Comparison of ENCODE assay signal across 19 cellular contexts in the genomic region with DNA sequence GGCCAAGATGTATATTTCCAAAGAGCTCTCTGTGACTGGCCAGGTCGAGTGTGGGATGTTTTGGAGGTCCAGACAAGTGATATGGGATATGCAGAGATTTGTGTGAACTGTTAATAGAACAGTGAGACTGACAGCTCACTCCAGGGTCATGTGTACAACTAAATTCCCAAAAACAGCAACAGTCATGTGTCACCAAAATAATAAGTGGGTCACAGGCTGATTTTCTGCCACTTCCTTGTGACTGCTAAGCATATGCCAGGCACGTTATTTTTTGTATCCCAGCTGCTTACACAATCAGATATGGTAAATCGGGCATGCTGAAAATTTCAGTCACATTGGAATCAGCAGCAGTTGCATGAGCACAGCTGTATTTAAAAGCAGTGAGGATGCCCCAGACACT.
"Had no signal": no experiment of that assay in that cellular context is flagged by ENCODE, and none has a peak within 500 bp of the region (broad histone marks: within the 10 kb centered on the region; RNA-seq: fewer than 3 reads in every experiment).

No MANE protein-coding gene starts in this region.

- DNase-seq: activated CD4-positive, alpha-beta T cell treated with anti-CD3 and anti-CD28 coated beads, Interleukin-2, amount 50 U/mL, for 1 hour; activated naive CD4-positive, alpha-beta T cell treated with Interleukin-2 at 50 U/mL for 16 hours; activated T-cell treated with anti-CD3 and anti-CD28 coated beads for 4 hours; effector CD4-positive, alpha-beta T cell; esophagus squamous epithelium; foreskin keratinocyte; left colon; midbrain; naive B cell; pancreas; stimulated activated CD4-positive, alpha-beta T cell treated with anti-CD3 and anti-CD28 coated beads, Interleukin-15, amount 100 ng/mL, for 24 hours; stimulated activated CD4-positive, alpha-beta T cell treated with anti-CD3 and anti-CD28 coated beads, Interleukin-4, amount 100 ng/mL, for 1 hour; stimulated activated naive B cell treated with anti-CD40 and anti-IgM and Interleukin-4, amounts not matched to agents 10 μg/mL and 1 μg/mL and 100 μg/mL, for 72 hours had no signal

- H3K27ac ChIP-seq: breast epithelium, esophagus squamous epithelium, foreskin keratinocyte, neural progenitor cell, pancreas, skin epidermis had no signal

- H3K27me3 Mint-ChIP-seq: activated T-helper 17 cell treated with anti-CD3 and anti-CD28 coated beads, Interleukin-2, amount 50 U/mL, for 72 hours; naive B cell; stimulated activated naive B cell treated with anti-CD40 and anti-IgM and Interleukin-4, amounts not matched to agents 10 μg/mL and 1 μg/mL and 100 μg/mL, for 72 hours had no signal

- H3K36me3 ChIP-seq: ascending aorta, breast epithelium, esophagus squamous epithelium, neural progenitor cell, pancreas had no signal

- H3K9me3 ChIP-seq: ascending aorta, breast epithelium, esophagus squamous epithelium, pancreas had no signal

- ATAC-seq: activated T-helper 17 cell treated with anti-CD3 and anti-CD28 coated beads, Interleukin-2, amount 50 U/mL, for 72 hours; foreskin keratinocyte; left colon; stimulated activated naive B cell treated with anti-CD40 and anti-IgM and Interleukin-4, amounts not matched to agents 10 μg/mL and 1 μg/mL and 100 μg/mL, for 72 hours had no signal

- H3K36me3 Mint-ChIP-seq: neural progenitor cell had no signal

- H3K9ac ChIP-seq: neural progenitor cell had no signal

- H3K9me3 Mint-ChIP-seq: activated T-helper 17 cell treated with anti-CD3 and anti-CD28 coated beads, Interleukin-2, amount 50 U/mL, for 72 hours; naive B cell; stimulated activated naive B cell treated with anti-CD40 and anti-IgM and Interleukin-4, amounts not matched to agents 10 μg/mL and 1 μg/mL and 100 μg/mL, for 72 hours; T-helper 2 cell treated with Interferon-gamma antibody and Interleukin-4, amounts not matched to agents 5 μg/mL and 100 μg/mL, for 36 hours had no signal

- H3K27ac Mint-ChIP-seq: activated T-helper 17 cell treated with anti-CD3 and anti-CD28 coated beads, Interleukin-2, amount 50 U/mL, for 72 hours; naive B cell; neural progenitor cell; stimulated activated naive B cell treated with anti-CD40 and anti-IgM and Interleukin-4, amounts not matched to agents 10 μg/mL and 1 μg/mL and 100 μg/mL, for 72 hours; T-helper 2 cell treated with Interferon-gamma antibody and Interleukin-4, amounts not matched to agents 5 μg/mL and 100 μg/mL, for 36 hours had no signal

- H3K27me3 ChIP-seq: ascending aorta, breast epithelium, esophagus squamous epithelium, foreskin keratinocyte, neural progenitor cell, pancreas had no signal

- H3K4me1 ChIP-seq: breast epithelium, esophagus squamous epithelium, foreskin keratinocyte, pancreas had no signal

- H3K4me3 Mint-ChIP-seq: activated T-helper 17 cell treated with anti-CD3 and anti-CD28 coated beads, Interleukin-2, amount 50 U/mL, for 72 hours; naive B cell; neural progenitor cell; stimulated activated naive B cell treated with anti-CD40 and anti-IgM and Interleukin-4, amounts not matched to agents 10 μg/mL and 1 μg/mL and 100 μg/mL, for 72 hours; T-helper 2 cell treated with Interferon-gamma antibody and Interleukin-4, amounts not matched to agents 5 μg/mL and 100 μg/mL, for 36 hours had no signal

- H3K4me1 Mint-ChIP-seq: activated T-helper 17 cell treated with anti-CD3 and anti-CD28 coated beads, Interleukin-2, amount 50 U/mL, for 72 hours had no signal

- H3K4me3 ChIP-seq: ascending aorta, breast epithelium, esophagus squamous epithelium, neural progenitor cell, pancreas, skin epidermis had no signal
